ENCODE assay signal across 25 cellular contexts in the genomic region with DNA sequence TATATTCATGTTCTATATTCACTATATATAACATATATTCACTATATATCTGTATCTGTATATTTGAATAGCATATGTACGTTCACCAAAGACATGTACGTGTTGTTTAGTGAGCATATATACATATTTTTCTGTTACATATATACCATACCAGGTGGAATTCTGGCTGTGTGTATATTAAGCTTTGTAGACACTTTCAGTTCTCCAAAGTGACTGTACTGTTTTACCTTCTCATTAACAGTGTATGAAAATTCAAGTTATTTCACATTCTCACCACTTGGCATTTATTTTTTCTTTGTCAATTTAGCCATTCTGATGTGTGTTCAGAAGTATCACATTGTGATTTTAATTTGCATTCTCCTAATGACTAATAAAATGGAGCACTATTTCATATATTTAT. TPM values are rescaled to one million over a fixed set of nuclear protein-coding genes. Genes with fewer than 3 reads are reported as not detected.
DNase-seq lines count a peak whose midpoint lies in the region; ATAC-seq and TF ChIP-seq lines count a peak whose summit lies in the region.
"Had no signal": no experiment of that assay in that cellular context is flagged by ENCODE, and none has a peak within 500 bp of the region (broad histone marks: within the 10 kb centered on the region; RNA-seq: fewer than 3 reads in every experiment).

No MANE protein-coding gene starts in this region.

- H3K79me2 ChIP-seq in Karpas-422 (ENCODE audit: low read length) = peaks cover 4% of the 10 kb centered on the region

- ATAC-seq in GM18505 (IDR thresholded peaks at IDR 0.05; ENCODE audit: unreplicated experiment) (peak; percentile 50), GM19043 (IDR thresholded peaks at IDR 0.05; ENCODE audit: low read depth, unreplicated experiment) (peak; percentile 73), HG03135 (IDR thresholded peaks at IDR 0.05; ENCODE audit: unreplicated experiment) (no peak), natural killer cell (no peak), HG03175 (IDR thresholded peaks at IDR 0.05; ENCODE audit: unreplicated experiment) (no peak)
- no peak for ATAC-seq in activated naive CD4-positive, alpha-beta T cell treated with anti-CD3 and anti-CD28 coated beads, Interleukin-2, amount 50 U/mL, for 72 hours
- ATAC-seq: GM23338, HepG2, K562, T-helper 17 cell had no signal

- H3K27me3 Mint-ChIP-seq in chondrocyte (ENCODE audit: low read depth) (no peaks in the 10 kb centered on the region), natural killer cell (ENCODE audit: low read depth in 2 of 2) (no peaks in the 10 kb centered on the region)
- H3K27me3 Mint-ChIP-seq: CD4-positive, CD25-positive, alpha-beta regulatory T cell; T-helper 17 cell had no signal

- H3K27me3 ChIP-seq in Karpas-422 (ENCODE audit: low read length) = no peaks in the 10 kb centered on the region
- H3K27me3 ChIP-seq: BLaER1 had no signal

- H3K27ac Mint-ChIP-seq in chondrocyte (ENCODE audit: unreplicated experiment) (no peak overlapping the region), natural killer cell (no peak overlapping the region)
- no peak overlapping the region for H3K27ac Mint-ChIP-seq in activated naive CD4-positive, alpha-beta T cell treated with anti-CD3 and anti-CD28 coated beads, Interleukin-2, amount 50 U/mL, for 72 hours
- H3K27ac Mint-ChIP-seq: CD4-positive, CD25-positive, alpha-beta regulatory T cell; GM23338; H9; T-helper 17 cell had no signal

- DNase-seq in Karpas-422 = peak; percentile 43
- DNase-seq in chondrocyte (ENCODE audit: low spot score) = no peak
- DNase-seq in activated naive CD4-positive, alpha-beta T cell treated with anti-CD3 and anti-CD28 coated beads, Interleukin-2, amount 50 U/mL, for 72 hours (ENCODE audit: low spot score in 2 of 2) = no peak
- DNase-seq in natural killer cell = no peak
- DNase-seq: CD4-positive, CD25-positive, alpha-beta regulatory T cell; DMS153; DND-41; H9; NCI-H1694; NCI-H2029 treated with DMSO at 0.1 percent for 48 hours; NCI-H446 treated with DMSO at 0.1 percent for 48 hours; NCI-H526; NCI-H82; NK-92 treated with Interleukin-12 subunit alpha and Interleukin-12 subunit beta, amount 100 ng/mL, for 24 hours; SK-N-SH; T-helper 17 cell; T1000 had no signal

- no peak overlapping the region for H3K4me3 ChIP-seq in Karpas-422 (ENCODE audit: low read length)
- H3K4me3 ChIP-seq: BLaER1, GM23338, K562 had no signal

- H3K9ac ChIP-seq in Karpas-422 (ENCODE audit: low read length) = no peak overlapping the region
- H3K9ac ChIP-seq: BLaER1, SK-N-SH had no signal

- TF ChIP-seq POLR2A in GM18505 (IDR thresholded peaks at IDR 0.05; ENCODE audit: borderline replicate concordance, extremely low read depth, insufficient read depth, insufficient read length) = no peak

- H3K36me3 ChIP-seq in Karpas-422 (ENCODE audit: insufficient read depth, low read length) = peaks cover 18% of the 10 kb centered on the region; the same call in 1 of the 2 replicates

- no peak overlapping the region for H3K27ac ChIP-seq in Karpas-422 (ENCODE audit: low read length)
- H3K27ac ChIP-seq: BLaER1 had no signal

- H3K9me2 ChIP-seq in Karpas-422 (replicated peaks; ENCODE audit: insufficient read depth, low read length) = no peaks in the 10 kb centered on the region
- H3K9me2 ChIP-seq: SK-N-SH had no signal

- H3K9me3 Mint-ChIP-seq in chondrocyte (ENCODE audit: low read depth) (no peaks in the 10 kb centered on the region), natural killer cell (no peaks in the 10 kb centered on the region)
- H3K9me3 Mint-ChIP-seq in activated naive CD4-positive, alpha-beta T cell treated with anti-CD3 and anti-CD28 coated beads, Interleukin-2, amount 50 U/mL, for 72 hours = no peaks in the 10 kb centered on the region
- H3K9me3 Mint-ChIP-seq: CD4-positive, CD25-positive, alpha-beta regulatory T cell; GM23338; H9 had no signal

- TF ChIP-seq CTCF in chondrocyte (IDR thresholded peaks at IDR 0.05) = peak; percentile 16
- no peak for TF ChIP-seq CTCF in natural killer cell (IDR thresholded peaks at IDR 0.05)

- H3K4me1 Mint-ChIP-seq in chondrocyte (ENCODE audit: low read depth) (peaks cover 26% of the 10 kb centered on the region), natural killer cell (no peaks in the 10 kb centered on the region)
- H3K4me1 Mint-ChIP-seq: GM23338, H9 had no signal

- no peak overlapping the region for H3K4me3 Mint-ChIP-seq in chondrocyte (ENCODE audit: unreplicated experiment)
- H3K4me3 Mint-ChIP-seq in natural killer cell = no peak overlapping the region
- H3K4me3 Mint-ChIP-seq: CD4-positive, CD25-positive, alpha-beta regulatory T cell; GM23338; H9; T-helper 17 cell had no signal

- peaks cover 16% of the 10 kb centered on the region for H3K36me3 Mint-ChIP-seq in chondrocyte (ENCODE audit: low read depth)
- peaks cover 14 to 19% of the 10 kb centered on the region in 2 donors for H3K36me3 Mint-ChIP-seq in activated naive CD4-positive, alpha-beta T cell treated with anti-CD3 and anti-CD28 coated beads, Interleukin-2, amount 50 U/mL, for 72 hours
- H3K36me3 Mint-ChIP-seq in natural killer cell = peaks cover 12% of the 10 kb centered on the region

- no peaks in the 10 kb centered on the region for H4K20me1 ChIP-seq in Karpas-422 (ENCODE audit: insufficient read depth, low read depth, low read length)

- H3K9me3 ChIP-seq in Karpas-422 (ENCODE audit: low read length) = no peaks in the 10 kb centered on the region
- H3K9me3 ChIP-seq: BLaER1, SK-N-SH had no signal

- H3K4me1 ChIP-seq in Karpas-422 (ENCODE audit: low read length) = peaks cover 13% of the 10 kb centered on the region
- H3K4me1 ChIP-seq: BLaER1 had no signal

- intact Hi-C loops in natural killer cell (cut with micrococcal nuclease) = no loop called here

- H3K4me2 ChIP-seq in Karpas-422 (ENCODE audit: low read depth, low read length, poor library complexity, severe bottlenecking) = peak overlapping the region; percentile 13
- H3K4me2 ChIP-seq: BLaER1, GM23338, SK-N-SH had no signal

- no peak overlapping the region for H2AFZ ChIP-seq in Karpas-422 (ENCODE audit: low read length)
- H2AFZ ChIP-seq: GM23338 had no signal

RNA-seq across cellular contexts. Expression of a gene that starts 52.2 kb away (rescaled TPM):
- 58.3 and 74.7 TPM in 2 replicates for total RNA-seq in Karpas-422 (2014; rRNA removed; shearing (Covaris generic); ENCODE audit: low replicate concordance)
- 59.3 to 82.6 TPM (median 60.6 TPM) in 3 replicates for total RNA-seq in chondrocyte
- 10 to 100 TPM; 77.6 to 80.4 TPM for total RNA-seq in activated naive CD4-positive, alpha-beta T cell treated with anti-CD3 and anti-CD28 coated beads, Interleukin-2, amount 50 U/mL, for 72 hours
- 10 to 100 TPM; 44.9 to 55.9 (median 50.5) TPM for total RNA-seq in natural killer cell

RNA-seq across cellular contexts. Expression of a gene that starts 52.4 kb away (rescaled TPM):
- total RNA-seq in Karpas-422 (2014; rRNA removed; shearing (Covaris generic); ENCODE audit: low replicate concordance) = 34.3 and 57.7 TPM in 2 replicates
- total RNA-seq in chondrocyte = 17.2 to 21.9 TPM (median 20.2 TPM) in 3 replicates
- total RNA-seq in activated naive CD4-positive, alpha-beta T cell treated with anti-CD3 and anti-CD28 coated beads, Interleukin-2, amount 50 U/mL, for 72 hours = 10 to 100 TPM; 21.3 to 39.7 TPM
- 10 to 100 TPM; 20.0 to 27.9 (median 21.4) TPM for total RNA-seq in natural killer cell

Comparison
In these comparisons a context has a peak if more than half of its experiments do, and no peak if none do; other contexts are left out.
1. ATAC-seq: peak in GM18505 (single experiment) and GM19043 (single experiment); none in activated naive CD4-positive, alpha-beta T cell treated with anti-CD3 and anti-CD28 coated beads, Interleukin-2, amount 50 U/mL, for 72 hours (0 of 2), HG03135 (single experiment), natural killer cell (0 of 3) and HG03175 (single experiment).